Comparison of ENCODE assay signal across 8 cellular contexts in the genomic region with DNA sequence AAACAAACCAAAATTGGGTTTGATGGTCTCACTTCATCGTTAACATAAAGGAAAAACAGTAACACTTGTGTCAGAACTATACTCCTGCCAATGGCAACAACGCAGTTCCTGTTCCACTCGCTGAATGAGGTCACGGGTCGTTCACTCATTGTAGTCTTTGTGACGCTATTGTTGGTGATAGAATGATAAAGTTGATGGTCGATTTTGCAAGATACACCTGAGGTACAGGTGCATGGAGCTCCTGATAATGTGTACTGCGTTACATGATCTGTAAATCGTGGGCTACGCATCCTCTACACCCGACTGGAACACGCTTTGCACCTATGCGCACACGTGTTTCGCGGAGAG. TPM values are rescaled to one million over a fixed set of nuclear protein-coding genes. Genes with fewer than 3 reads are reported as not detected.
DNase-seq lines count a peak whose midpoint lies in the region; TF ChIP-seq lines count a peak whose summit lies in the region.

No MANE protein-coding gene starts in this region.

- H3K27ac ChIP-seq in mammary epithelial cell (ENCODE audit: insufficient read depth, low read depth, low read length) (no peak overlapping the region), vagina (peak overlapping the region; percentile 81)

- H3K4me1 ChIP-seq in mammary epithelial cell (ENCODE audit: insufficient read depth, low read length) (peaks cover 9% of the 10 kb centered on the region), vagina (peaks cover 23% of the 10 kb centered on the region)

- 39% methylated on average over 15 of the region's 16 CpGs for WGBS in mammary epithelial cell (ENCODE audit: low coverage, missing lambda C conversion rate)

- no peaks in the 10 kb centered on the region for H3K27me3 ChIP-seq in mammary epithelial cell (ENCODE audit: insufficient read depth, low read length)
- no peaks in the 10 kb centered on the region for H3K27me3 ChIP-seq in vagina

- no peaks in the 10 kb centered on the region for H3K9me3 Mint-ChIP-seq in mesothelial cell of epicardium

- no peaks in the 10 kb centered on the region for H3K36me3 Mint-ChIP-seq in mesothelial cell of epicardium

- H3K9me3 ChIP-seq in mammary epithelial cell (replicated peaks; ENCODE audit: insufficient read depth, low read length) (no peaks in the 10 kb centered on the region), vagina (no peaks in the 10 kb centered on the region)

- H3K4me3 Mint-ChIP-seq in mesothelial cell of epicardium = peak overlapping the region; percentile 86

- no TSS peak for BruUV-seq in mammary epithelial cell (replicated peaks; lab: Mats Ljungman, UMichigan)

- dilution Hi-C loops in mammary epithelial cell (cut with HindIII; ENCODE audit: low sequenced_read_pairs) = loop anchor here (5.0 kb wide), 2 partner anchors 62 to 93 kb away; no protein-coding TSS in a partner anchor

- H3K9ac ChIP-seq in mammary epithelial cell (ENCODE audit: insufficient read depth, low read length) = no peak overlapping the region

- H3K27ac Mint-ChIP-seq in mesothelial cell of epicardium = no peak overlapping the region

- TF ChIP-seq CTCF in mammary epithelial cell (conservative IDR thresholded peaks at IDR 0.05 in 1 of 2, IDR thresholded peaks at IDR 0.05 in 1 of 2; ENCODE audit: extremely low read depth in 1 of 2, insufficient read depth in 1 of 2, low read depth in 1 of 2, low read length in 2 of 2) (no peak), mesothelial cell of epicardium (IDR thresholded peaks at IDR 0.05; ENCODE audit: unreplicated experiment) (no peak), vagina (IDR thresholded peaks at IDR 0.05) (no peak)

- H3K4me3 ChIP-seq in Jurkat, Clone E6-1 (ENCODE audit: low read length) = peak overlapping the region; percentile 94
- H3K4me3 ChIP-seq in mammary epithelial cell (replicated peaks in 1 of 3; ENCODE audit: insufficient read depth in 1 of 3, low read depth in 2 of 3, low read length in 3 of 3) (peak overlapping the region in 2 of 3 experiments; percentile 71 to 87), vagina (peak overlapping the region; percentile 71 to 80)

- no peaks in the 10 kb centered on the region for H3K27me3 Mint-ChIP-seq in mesothelial cell of epicardium (ENCODE audit: low read depth)

- DNase-seq in activated CD4-positive, alpha-beta T cell treated with anti-CD3 and anti-CD28 coated beads for 48 hours = peak; percentile 45
- DNase-seq in activated CD4-positive, alpha-beta T cell treated with anti-CD3 and anti-CD28 coated beads for 4 hours = no peak
- DNase-seq in Jurkat, Clone E6-1 (ENCODE audit: low read depth, low spot score) = no peak
- DNase-seq in mammary epithelial cell (no peak), mesothelial cell of epicardium (ENCODE audit: low spot score in 2 of 2, unreplicated experiment in 2 of 2) (no peak), vagina (ENCODE audit: extremely low spot score in 2 of 2) (no peak), SK-N-DZ (ENCODE audit: low spot score) (no peak), NCI-H524 (lab: John Stamatoyannopoulos, UW) (no peak)

- peak overlapping the region; percentile 99 for H3K4me2 ChIP-seq in mammary epithelial cell (ENCODE audit: insufficient read depth, low read depth, low read length)

- peaks cover 15% of the 10 kb centered on the region for H3K4me1 Mint-ChIP-seq in mesothelial cell of epicardium

- CTCF ChIA-PET in mammary epithelial cell (lab: Charles Lee; ENCODE audit: low non-redundant PET) = interaction anchor here (0.6 kb wide), 1 partner anchor 53 kb away, joined by 4 read pairs; no protein-coding TSS in a partner anchor

- peak overlapping the region; percentile 100 for H2AFZ ChIP-seq in mammary epithelial cell (ENCODE audit: low read depth, low read length)

- TF ChIP-seq POLR2A in vagina (IDR thresholded peaks at IDR 0.05) = no peak

- peaks cover 24% of the 10 kb centered on the region for H3K79me2 ChIP-seq in mammary epithelial cell (ENCODE audit: insufficient read depth, low read length)

- H3K36me3 ChIP-seq in mammary epithelial cell (ENCODE audit: insufficient read depth, low read length) (no peaks in the 10 kb centered on the region), vagina (no peaks in the 10 kb centered on the region)

- no peaks in the 10 kb centered on the region for H4K20me1 ChIP-seq in mammary epithelial cell (ENCODE audit: insufficient read depth, low read length)

- in situ Hi-C loops in mammary epithelial cell (cut with MboI; ENCODE audit: low sequenced_read_pairs in 2 of 2) = loop anchor here (5.0 to 10.0 kb wide), 2 partner anchors 65 to 67 kb away; no protein-coding TSS in a partner anchor

- intact Hi-C loops in mammary epithelial cell (cut with micrococcal nuclease) = loop anchor here (1.0 to 10.0 kb wide), 7 partner anchors 64 to 933 kb away; a partner anchor contains a TSS
- intact Hi-C loops in vagina (cut with DNase I) = loop anchor here (2.0 kb wide), 1 partner anchor 53 kb away; no protein-coding TSS in a partner anchor

RNA-seq across cellular contexts. Expression of a gene that starts 0.4 kb away (rescaled TPM):
- 71.2 TPM for polyA plus RNA-seq in Jurkat, Clone E6-1 (2012; ENCODE audit: insufficient read depth, insufficient read length)
- total RNA-seq in mammary epithelial cell = 10 to 100 TPM in 1 of 2 donors, 1 to 10 TPM in 1; 9.7 to 24.1 TPM
- polyA plus RNA-seq in mammary epithelial cell = 14.9 TPM
- polyA minus RNA-seq in mammary epithelial cell = not detected
- total RNA-seq in mesothelial cell of epicardium = 11.8 to 12.4 TPM (median 12.1 TPM) in 3 replicates
- 1.2 TPM for total RNA-seq in vagina
- 5.5 and 10.3 TPM in 2 replicates for polyA plus RNA-seq in SK-N-DZ (2014; cell fraction: cytosol; rRNA removed)
- polyA plus RNA-seq in SK-N-DZ (2014; cell fraction: nucleus; rRNA removed) = 7.6 and 8.2 TPM in 2 replicates

RNA-seq across cellular contexts. Expression of a gene that starts 20.0 kb away (rescaled TPM):
- not detected for polyA plus RNA-seq in Jurkat, Clone E6-1 (2012; ENCODE audit: insufficient read depth, insufficient read length)
- under 1 TPM; 0.31 to 0.33 TPM for total RNA-seq in mammary epithelial cell
- polyA plus RNA-seq in mammary epithelial cell = 0.08 TPM
- not detected for polyA minus RNA-seq in mammary epithelial cell
- total RNA-seq in mesothelial cell of epicardium = 0.70 to 0.89 TPM (median 0.83 TPM) in 3 replicates
- total RNA-seq in vagina = not detected
- polyA plus RNA-seq in SK-N-DZ (2014; cell fraction: cytosol; rRNA removed) = not detected in 2 replicates
- polyA plus RNA-seq in SK-N-DZ (2014; cell fraction: nucleus; rRNA removed) = 2.0 TPM in 1 of 2 replicates, not detected in the other

RNA-seq across cellular contexts. Expression of a gene that starts 31.0 kb away (rescaled TPM):
- polyA plus RNA-seq in Jurkat, Clone E6-1 (2012; ENCODE audit: insufficient read depth, insufficient read length) = 359 TPM
- total RNA-seq in mammary epithelial cell (100 to 1,000 TPM in 1 of 2 donors, 10 to 100 TPM in 1; 99.0 to 144 TPM), mesothelial cell of epicardium (167 to 169 TPM (median 168 TPM) in 3 replicates), vagina (100 TPM)
- polyA plus RNA-seq in mammary epithelial cell = 63.1 TPM
- 184 TPM for polyA minus RNA-seq in mammary epithelial cell
- 108 and 148 TPM in 2 replicates for polyA plus RNA-seq in SK-N-DZ (2014; cell fraction: cytosol; rRNA removed)
- 57.6 and 66.8 TPM in 2 replicates for polyA plus RNA-seq in SK-N-DZ (2014; cell fraction: nucleus; rRNA removed)

RNA-seq across cellular contexts. Expression of a gene that starts 42.5 kb away (rescaled TPM):
- 50.4 TPM for polyA plus RNA-seq in Jurkat, Clone E6-1 (2012; ENCODE audit: insufficient read depth, insufficient read length)
- total RNA-seq in mammary epithelial cell (10 to 100 TPM; 49.8 to 71.8 TPM), mesothelial cell of epicardium (51.4 to 54.8 TPM (median 53.0 TPM) in 3 replicates), vagina (16.2 TPM)
- polyA plus RNA-seq in mammary epithelial cell = 60.8 TPM
- 42.6 TPM for polyA minus RNA-seq in mammary epithelial cell
- 40.7 and 45.4 TPM in 2 replicates for polyA plus RNA-seq in SK-N-DZ (2014; cell fraction: cytosol; rRNA removed)
- polyA plus RNA-seq in SK-N-DZ (2014; cell fraction: nucleus; rRNA removed) = 12.8 and 15.7 TPM in 2 replicates

RNA-seq across cellular contexts. Expression of a gene that starts 44.9 kb away (rescaled TPM):
- polyA plus RNA-seq in Jurkat, Clone E6-1 (2012; ENCODE audit: insufficient read depth, insufficient read length) = 22.4 TPM
- 10 to 100 TPM; 21.0 to 28.0 TPM for total RNA-seq in mammary epithelial cell
- polyA plus RNA-seq in mammary epithelial cell = 17.0 TPM
- polyA minus RNA-seq in mammary epithelial cell = 5.2 TPM
- total RNA-seq in mesothelial cell of epicardium = 29.7 to 31.4 TPM (median 30.9 TPM) in 3 replicates
- 21.6 TPM for total RNA-seq in vagina
- polyA plus RNA-seq in SK-N-DZ (2014; cell fraction: cytosol; rRNA removed) = 11.6 and 18.3 TPM in 2 replicates
- 11.4 and 18.3 TPM in 2 replicates for polyA plus RNA-seq in SK-N-DZ (2014; cell fraction: nucleus; rRNA removed)
